In genomic region chr6:21026576-21027273, GRCh38 we compare ENCODE assay signal across 24 cellular contexts.
A peak's percentile ranks its signal among the peaks of the same experiment; 100 is the strongest.
DNase-seq lines count a peak whose midpoint lies in the region; ATAC-seq, FAIRE-seq and TF ChIP-seq lines count a peak whose summit lies in the region.
"Had no signal": no experiment of that assay in that cellular context is flagged by ENCODE, and none has a peak within 500 bp of the region (broad histone marks: within the 10 kb centered on the region; RNA-seq: fewer than 3 reads in every experiment).

No MANE protein-coding gene starts in this region.

- no peak for ATAC-seq in HG03457 (IDR thresholded peaks at IDR 0.05; ENCODE audit: unreplicated experiment)
- ATAC-seq: stimulated activated naive CD8-positive, alpha-beta T cell treated with anti-CD3 and anti-CD28 coated beads, Interleukin-15, amount 100 ng/mL, for 72 hours had no signal

- peaks cover 0 to 2% (median 1%) of the 10 kb centered on the region in 3 donors for H3K27me3 Mint-ChIP-seq in CD14-positive monocyte (ENCODE audit: low read depth in 3 of 3)
- H3K27me3 Mint-ChIP-seq: activated CD4-positive, alpha-beta memory T cell treated with anti-CD3 and anti-CD28 coated beads, Interleukin-2, amount 10 ng/mL, durations not matched to agents 7 days and 5 days; stimulated activated naive CD8-positive, alpha-beta T cell treated with anti-CD3 and anti-CD28 coated beads, Interleukin-15, amount 100 ng/mL, for 72 hours had no signal

- H3K4me1 Mint-ChIP-seq in CD14-positive monocyte = peaks cover 4% of the 10 kb centered on the region
- H3K4me1 Mint-ChIP-seq: activated CD4-positive, alpha-beta memory T cell treated with anti-CD3 and anti-CD28 coated beads, Interleukin-2, amount 10 ng/mL, durations not matched to agents 7 days and 5 days; stimulated activated naive CD8-positive, alpha-beta T cell treated with anti-CD3 and anti-CD28 coated beads, Interleukin-15, amount 100 ng/mL, for 72 hours had no signal

- no peak overlapping the region for H3K4me3 Mint-ChIP-seq in CD14-positive monocyte
- H3K4me3 Mint-ChIP-seq: activated CD4-positive, alpha-beta memory T cell treated with anti-CD3 and anti-CD28 coated beads, Interleukin-2, amount 10 ng/mL, durations not matched to agents 7 days and 5 days; stimulated activated naive CD8-positive, alpha-beta T cell treated with anti-CD3 and anti-CD28 coated beads, Interleukin-15, amount 100 ng/mL, for 72 hours had no signal

- no peak overlapping the region for H3K4me3 ChIP-seq in BJ (ENCODE audit: low read depth, low read length)
- no peak overlapping the region for H3K4me3 ChIP-seq in kidney (ENCODE audit: low read length in 2 of 2)
- H3K4me3 ChIP-seq: adrenal gland, heart left ventricle, Peyer's patch had no signal

- peaks cover 0 to 13% (median 6%) of the 10 kb centered on the region in 7 donors for H3K9me3 Mint-ChIP-seq in CD14-positive monocyte

- H3K36me3 Mint-ChIP-seq in CD14-positive monocyte = peaks cover 15% of the 10 kb centered on the region in 2 donors

- H3K27ac ChIP-seq in kidney (ENCODE audit: low read depth in 2 of 2, low read length in 2 of 2) = no peak overlapping the region
- H3K27ac ChIP-seq: adrenal gland, heart left ventricle, KMS-11, parathyroid adenoma, Peyer's patch had no signal

- H3K27me3 ChIP-seq in BJ (ENCODE audit: control insufficient read depth, insufficient read depth, low read length) = no peaks in the 10 kb centered on the region
- H3K27me3 ChIP-seq: adrenal gland, heart left ventricle, Peyer's patch had no signal

- no peak overlapping the region for H3K9ac ChIP-seq in kidney (ENCODE audit: low read length in 2 of 2)
- H3K9ac ChIP-seq: KMS-11, parathyroid adenoma had no signal

- POLR2A ChIA-PET in BJ (lab: Charles Lee) = no interaction called here

- no peak overlapping the region for H3K27ac Mint-ChIP-seq in CD14-positive monocyte
- H3K27ac Mint-ChIP-seq: activated CD4-positive, alpha-beta memory T cell treated with anti-CD3 and anti-CD28 coated beads, Interleukin-2, amount 10 ng/mL, durations not matched to agents 7 days and 5 days had no signal

- H3K36me3 ChIP-seq in BJ (ENCODE audit: control insufficient read depth, insufficient read depth, low read length) (no peaks in the 10 kb centered on the region), kidney (ENCODE audit: control insufficient read depth in 1 of 2, insufficient read depth in 2 of 2, low read length in 2 of 2) (no peaks in the 10 kb centered on the region)
- H3K36me3 ChIP-seq: adrenal gland, heart left ventricle, Peyer's patch had no signal

- no peaks in the 10 kb centered on the region for H3K9me3 ChIP-seq in kidney (ENCODE audit: control insufficient read depth in 1 of 2, low read length in 2 of 2)
- H3K9me3 ChIP-seq: adrenal gland, Peyer's patch had no signal

- TF ChIP-seq CTCF in BJ (IDR thresholded peaks at IDR 0.05; ENCODE audit: insufficient read depth, low read depth, low read length) (no peak), kidney (IDR thresholded peaks at IDR 0.05; ENCODE audit: borderline replicate concordance, extremely low read depth, insufficient read depth) (no peak), CD14-positive monocyte (IDR thresholded peaks at IDR 0.05) (no peak)

- H3K4me1 ChIP-seq in kidney (ENCODE audit: control insufficient read depth in 1 of 2, insufficient read depth in 1 of 2, low read depth in 1 of 2, low read length in 2 of 2) = no peaks in the 10 kb centered on the region
- H3K4me1 ChIP-seq: adrenal gland, parathyroid adenoma, Peyer's patch had no signal

- CTCF ChIA-PET in BJ (lab: Yijun Ruan, JAX) = no interaction called here

- intact Hi-C loops in kidney (cut with DNase I) (no loop called here), CD14-positive monocyte (cut with micrococcal nuclease) (no loop called here)

- DNase-seq in BJ (ENCODE audit: low read depth) = peak; percentile 62
- peak; percentile 29 for DNase-seq in NCI-H2029 treated with DMSO at 0.1 percent for 48 hours (lab: John Stamatoyannopoulos, UW)
- DNase-seq in dedifferentiated amniotic fluid mesenchymal stem cell (ENCODE audit: extremely low spot score) = peak; percentile 43
- DNase-seq in myocyte (ENCODE audit: low read depth) = peak; percentile 9
- DNase-seq in kidney = no peak
- DNase-seq in NCI-H2227 treated with DMSO at 0.1 percent for 48 hours (lab: John Stamatoyannopoulos, UW) = no peak
- DNase-seq in CD14-positive monocyte (ENCODE audit: low spot score) = no peak
- DNase-seq: activated CD4-positive, alpha-beta memory T cell treated with anti-CD3 and anti-CD28 coated beads, Interleukin-2, amount 10 ng/mL, durations not matched to agents 7 days and 5 days; activated T-cell treated with anti-CD3 and anti-CD28 coated beads, Interleukin-2, amount 50 U/mL, for 48 hours; adrenal gland; AML-193; erythroblast; heart left ventricle; left cardiac atrium; NCI-H1694; Peyer's patch; stimulated activated CD4-positive, alpha-beta T cell treated with anti-CD3 and anti-CD28 coated beads, Interleukin-12 subunit alpha, Interleukin-12 subunit beta, amount 100 ng/mL, for 4 hours; stimulated activated naive CD8-positive, alpha-beta T cell treated with anti-CD3 and anti-CD28 coated beads, Interleukin-15, amount 100 ng/mL, for 72 hours; SW 1271 had no signal

- FAIRE-seq in kidney (lab: Jason Lieb, UNC) = no peak
- FAIRE-seq: colon, GM18507 had no signal

Comparison
In these comparisons a context has a peak if more than half of its experiments do, and no peak if none do; other contexts are left out.
1. DNase-seq: peak in BJ (single experiment), NCI-H2029 treated with DMSO at 0.1 percent for 48 hours (single experiment), dedifferentiated amniotic fluid mesenchymal stem cell (single experiment) and myocyte (single experiment); none in kidney (single experiment), NCI-H2227 treated with DMSO at 0.1 percent for 48 hours (single experiment) and CD14-positive monocyte (single experiment).